In genomic region chr16:84178892-84179611, GRCh38 we compare ENCODE assay signal across 18 cellular contexts. TPM values are rescaled to one million over a fixed set of nuclear protein-coding genes. Genes with fewer than 3 reads are reported as not detected.
DNase-seq lines count a peak whose midpoint lies in the region; ATAC-seq and TF ChIP-seq lines count a peak whose summit lies in the region.
"Had no signal": no experiment of that assay in that cellular context is flagged by ENCODE, and none has a peak within 500 bp of the region (broad histone marks: within the 10 kb centered on the region; RNA-seq: fewer than 3 reads in every experiment).

No MANE protein-coding gene starts in this region.

- H3K36me3 ChIP-seq in hepatocyte (replicated peaks; ENCODE audit: insufficient read depth, low read depth) (no peaks in the 10 kb centered on the region), tibial nerve (peaks cover 0 to 59% (median 14%) of the 10 kb centered on the region in 3 donors)

- no peak overlapping the region for H3K4me2 ChIP-seq in hepatocyte

- H3K27ac ChIP-seq in hepatocyte, result no peak overlapping the region
- H3K27ac ChIP-seq in tibial nerve, result peak overlapping the region in 3 of 4 donors; percentile 82 to 96 (median 90)

- peaks cover 8% of the 10 kb centered on the region for H3K36me3 Mint-ChIP-seq in activated naive CD4-positive, alpha-beta T cell treated with anti-CD3 and anti-CD28 coated beads for 36 hours (ENCODE audit: low read depth)
- peaks cover 12% of the 10 kb centered on the region for H3K36me3 Mint-ChIP-seq in activated CD8-positive, alpha-beta T cell treated with anti-CD3 and anti-CD28 coated beads for 36 hours (ENCODE audit: low read depth)

- H3K4me3 ChIP-seq in hepatocyte, result no peak overlapping the region
- H3K4me3 ChIP-seq in tibial nerve, result no peak overlapping the region

- DNase-seq in activated naive CD4-positive, alpha-beta T cell treated with anti-CD3 and anti-CD28 coated beads for 36 hours, result no peak
- DNase-seq in activated naive CD4-positive, alpha-beta T cell treated with anti-CD3 and anti-CD28 coated beads, Interleukin-2, amount 50 U/mL, for 16 hours, result no peak
- DNase-seq in hepatocyte (ENCODE audit: low spot score), result peak; percentile 4
- DNase-seq in tibial nerve (ENCODE audit: low spot score in 2 of 2), result no peak
- DNase-seq in activated CD8-positive, alpha-beta T cell treated with anti-CD3 and anti-CD28 coated beads for 36 hours, result no peak
- DNase-seq in left colon, result no peak
- DNase-seq: 8988T, C1 segment of cervical spinal cord, EL, GOT3, HFFc6, KBM-7, NCI-H1092 treated with DMSO at 0.1 percent for 48 hours, NCI-H1694, NCI-H345, NCI-H526 treated with DMSO at 0.1 percent for 48 hours had no signal

- peak overlapping the region; percentile 81 for H3K27ac Mint-ChIP-seq in activated naive CD4-positive, alpha-beta T cell treated with anti-CD3 and anti-CD28 coated beads for 36 hours
- H3K27ac Mint-ChIP-seq in activated CD8-positive, alpha-beta T cell treated with anti-CD3 and anti-CD28 coated beads for 36 hours, result no peak overlapping the region

- CTCF ChIA-PET in activated naive CD4-positive, alpha-beta T cell treated with anti-CD3 and anti-CD28 coated beads for 36 hours (lab: Charles Lee), result interaction anchor here (0.7 to 1.2 kb wide), 4 partner anchors 8 to 116 kb away, joined by 3 read pairs; partner anchors contain the start of gene TAF1C
- CTCF ChIA-PET in activated CD8-positive, alpha-beta T cell treated with anti-CD3 and anti-CD28 coated beads for 36 hours (lab: Charles Lee), result interaction anchor here (5.0 to 9.8 kb wide), 2 partner anchors 7 to 94 kb away, joined by 54 to 172 read pairs; partner anchors contain the start of gene TAF1C

- no peaks in the 10 kb centered on the region for H3K9me3 ChIP-seq in hepatocyte (ENCODE audit: low read depth)
- no peaks in the 10 kb centered on the region for H3K9me3 ChIP-seq in tibial nerve

- H3K27me3 Mint-ChIP-seq in activated naive CD4-positive, alpha-beta T cell treated with anti-CD3 and anti-CD28 coated beads for 36 hours (ENCODE audit: low read depth), result no peaks in the 10 kb centered on the region
- H3K27me3 Mint-ChIP-seq in activated CD8-positive, alpha-beta T cell treated with anti-CD3 and anti-CD28 coated beads for 36 hours, result no peaks in the 10 kb centered on the region

- no peak for TF ChIP-seq CTCF in hepatocyte (IDR thresholded peaks at IDR 0.05; ENCODE audit: poor library complexity)
- TF ChIP-seq CTCF in tibial nerve (IDR thresholded peaks at IDR 0.05), result no peak
- TF ChIP-seq CTCF in activated CD8-positive, alpha-beta T cell treated with anti-CD3 and anti-CD28 coated beads for 36 hours (IDR thresholded peaks at IDR 0.05), result no peak

- H3K4me1 ChIP-seq in hepatocyte (ENCODE audit: insufficient read depth) (peaks cover 15% of the 10 kb centered on the region), tibial nerve (peaks cover 0 to 46% (median 31%) of the 10 kb centered on the region in 4 donors)

- H3K27me3 ChIP-seq in hepatocyte (no peaks in the 10 kb centered on the region), tibial nerve (no peaks in the 10 kb centered on the region)

- intact Hi-C loops in activated naive CD4-positive, alpha-beta T cell treated with anti-CD3 and anti-CD28 coated beads for 36 hours (cut with micrococcal nuclease), result no loop called here
- intact Hi-C loops in activated CD8-positive, alpha-beta T cell treated with anti-CD3 and anti-CD28 coated beads for 36 hours (cut with micrococcal nuclease), result loop anchor here (10.0 kb wide), 1 partner anchor 224 kb away; the partner anchor contains the start of gene OSGIN1
- intact Hi-C loops in left colon (cut with DNase I, micrococcal nuclease), result no loop called here

- no peaks in the 10 kb centered on the region for H3K9me3 Mint-ChIP-seq in activated naive CD4-positive, alpha-beta T cell treated with anti-CD3 and anti-CD28 coated beads for 36 hours
- no peaks in the 10 kb centered on the region for H3K9me3 Mint-ChIP-seq in activated CD8-positive, alpha-beta T cell treated with anti-CD3 and anti-CD28 coated beads for 36 hours
- H3K9me3 Mint-ChIP-seq: HFFc6 had no signal

- H2AFZ ChIP-seq in hepatocyte, result no peak overlapping the region

- no peak for ATAC-seq in activated CD8-positive, alpha-beta T cell treated with anti-CD3 and anti-CD28 coated beads for 36 hours
- no peak for ATAC-seq in left colon

- H3K79me2 ChIP-seq in hepatocyte, result no peaks in the 10 kb centered on the region

- H4K20me1 ChIP-seq in hepatocyte (ENCODE audit: insufficient read depth, poor library complexity, severe bottlenecking), result no peaks in the 10 kb centered on the region

- TF ChIP-seq EP300 in tibial nerve (IDR thresholded peaks at IDR 0.05), result no peak

- WGBS in hepatocyte (ENCODE audit: low lambda C conversion rate, missing lambda C conversion rate), result 95% methylated on average over 19 of the region's 28 CpGs
- WGBS in tibial nerve, 2 donors, result 76 to 83% methylated on average over 16 to 24 of the region's 28 CpGs

- TF ChIP-seq POLR2A in tibial nerve (IDR thresholded peaks at IDR 0.05), result no peak

- no peak overlapping the region for H3K4me3 Mint-ChIP-seq in activated naive CD4-positive, alpha-beta T cell treated with anti-CD3 and anti-CD28 coated beads for 36 hours
- H3K4me3 Mint-ChIP-seq in activated CD8-positive, alpha-beta T cell treated with anti-CD3 and anti-CD28 coated beads for 36 hours, result no peak overlapping the region
- H3K4me3 Mint-ChIP-seq: HFFc6 had no signal

- POLR2A ChIA-PET in activated CD8-positive, alpha-beta T cell treated with anti-CD3 and anti-CD28 coated beads for 36 hours (lab: Charles Lee), result interaction anchor here (0.9 kb wide), 1 partner anchor 12 kb away, joined by 3 read pairs; the partner anchor contains the start of gene ADAD2

- no peaks in the 10 kb centered on the region for H3K9me2 ChIP-seq in hepatocyte (replicated peaks; ENCODE audit: insufficient read depth)

- H3K4me1 Mint-ChIP-seq in activated naive CD4-positive, alpha-beta T cell treated with anti-CD3 and anti-CD28 coated beads for 36 hours (ENCODE audit: low read depth), result peaks cover 17% of the 10 kb centered on the region
- H3K4me1 Mint-ChIP-seq in activated CD8-positive, alpha-beta T cell treated with anti-CD3 and anti-CD28 coated beads for 36 hours (ENCODE audit: low read depth), result peaks cover 16% of the 10 kb centered on the region

RNA-seq across cellular contexts. Expression of gene TAF1C, which starts 7.8 kb away (rescaled TPM):
- total RNA-seq in activated naive CD4-positive, alpha-beta T cell treated with anti-CD3 and anti-CD28 coated beads for 36 hours, result 10 to 100 TPM; 59.3 to 66.2 TPM
- total RNA-seq in hepatocyte, result 30.2 and 32.8 TPM in 2 replicates
- 39.2 and 58.0 TPM in 2 replicates for polyA plus RNA-seq in hepatocyte
- 100 to 1,000 TPM in 1 of 4 donors, 10 to 100 TPM in 3; 50.7 to 109 (median 73.9) TPM for total RNA-seq in tibial nerve
- total RNA-seq in activated CD8-positive, alpha-beta T cell treated with anti-CD3 and anti-CD28 coated beads for 36 hours, result 10 to 100 TPM; 59.3 to 62.6 TPM
- 10 to 100 TPM; 33.1 to 36.8 TPM for total RNA-seq in left colon

RNA-seq across cellular contexts. Expression of gene ADAD2, which starts 11.9 kb away (rescaled TPM):
- total RNA-seq in activated naive CD4-positive, alpha-beta T cell treated with anti-CD3 and anti-CD28 coated beads for 36 hours, result under 1 TPM; 0.30 to 0.45 TPM
- total RNA-seq in hepatocyte, result not detected in 2 replicates
- polyA plus RNA-seq in hepatocyte, result 0.30 TPM in 1 of 2 replicates, not detected in the other
- 1 to 10 TPM in 1 of 4 donors, not detected in 3; 1.2 TPM for total RNA-seq in tibial nerve
- total RNA-seq in activated CD8-positive, alpha-beta T cell treated with anti-CD3 and anti-CD28 coated beads for 36 hours, result under 1 TPM; 0.16 to 0.63 TPM
- under 1 TPM in 1 of 2 donors, not detected in 1; 0.14 TPM for total RNA-seq in left colon
- total RNA-seq: HFFc6, OCI-LY7, RPMI7951 had no signal

RNA-seq across cellular contexts. Expression of gene DNAAF1, which starts 33.9 kb away (rescaled TPM):
- total RNA-seq in activated naive CD4-positive, alpha-beta T cell treated with anti-CD3 and anti-CD28 coated beads for 36 hours, result not detected
- 0.13 and 0.16 TPM in 2 replicates for total RNA-seq in hepatocyte
- 0.12 and 0.31 TPM in 2 replicates for polyA plus RNA-seq in hepatocyte
- total RNA-seq in tibial nerve, result 1 to 10 TPM in 1 of 4 donors, under 1 TPM in 2, not detected in 1; 0.20 to 1.1 (median 0.90) TPM
- total RNA-seq in activated CD8-positive, alpha-beta T cell treated with anti-CD3 and anti-CD28 coated beads for 36 hours, result not detected
- total RNA-seq in left colon, result under 1 TPM; 0.09 to 0.34 TPM
- total RNA-seq: HFFc6, RPMI7951 had no signal

RNA-seq across cellular contexts. Expression of gene HSDL1, which starts 34.1 kb away (rescaled TPM):
- 1 to 10 TPM; 5.8 to 7.5 TPM for total RNA-seq in activated naive CD4-positive, alpha-beta T cell treated with anti-CD3 and anti-CD28 coated beads for 36 hours
- total RNA-seq in hepatocyte (24.9 and 26.7 TPM in 2 replicates), tibial nerve (10 to 100 TPM; 11.1 to 39.8 (median 20.6) TPM), left colon (10 to 100 TPM; 11.5 to 13.2 TPM)
- 14.3 and 20.1 TPM in 2 replicates for polyA plus RNA-seq in hepatocyte
- total RNA-seq in activated CD8-positive, alpha-beta T cell treated with anti-CD3 and anti-CD28 coated beads for 36 hours, result 10 to 100 TPM; 11.1 to 11.8 TPM
